ENCODE assay signal across 18 cellular contexts in genomic region chr18:26059357-26059756, GRCh38.
"Had no signal": no experiment of that assay in that cellular context is flagged by ENCODE, and none has a peak within 500 bp of the region (broad histone marks: within the 10 kb centered on the region; RNA-seq: fewer than 3 reads in every experiment).

No MANE protein-coding gene starts in this region.

- H3K4me1 ChIP-seq: tibial artery, uterus had no signal

- H3K9me3 Mint-ChIP-seq: naive thymus-derived CD4-positive, alpha-beta T cell had no signal

- H3K27ac ChIP-seq: tibial artery, uterus had no signal

- DNase-seq: activated CD4-positive, alpha-beta T cell treated with anti-CD3 and anti-CD28 coated beads, Interleukin-2, amount 50 U/mL, for 1 hour; activated naive CD4-positive, alpha-beta T cell treated with Interleukin-2 at 50 U/mL for 16 hours; activated T-cell treated with anti-CD3 and anti-CD28 coated beads for 4 hours; adrenal gland; caudate nucleus; cortex of kidney; effector CD8-positive, alpha-beta T cell; heart right ventricle; left cardiac atrium; mucosa of descending colon; naive thymus-derived CD4-positive, alpha-beta T cell; nucleus accumbens; posterior cingulate gyrus; stimulated activated CD4-positive, alpha-beta T cell treated with anti-CD3 and anti-CD28 coated beads, Interleukin-2, amount 100 ng/mL, for 48 hours; stimulated activated naive CD4-positive, alpha-beta T cell; tibial artery; uterus had no signal

- H3K27me3 Mint-ChIP-seq: naive thymus-derived CD4-positive, alpha-beta T cell had no signal

- H3K27me3 ChIP-seq: adrenal gland, heart right ventricle, tibial artery, uterus had no signal

- H3K36me3 ChIP-seq: uterus had no signal

- H3K9me3 ChIP-seq: adrenal gland, heart right ventricle, mucosa of descending colon, tibial artery, uterus had no signal

- H3K4me3 Mint-ChIP-seq: naive thymus-derived CD4-positive, alpha-beta T cell had no signal

- H3K4me3 ChIP-seq: adrenal gland, heart right ventricle, lung, mucosa of descending colon, tibial artery, uterus had no signal
